In genomic region chr2:174929786-174930185, GRCh38 we compare ENCODE assay signal across 24 cellular contexts.
"Had no signal": no experiment of that assay in that cellular context is flagged by ENCODE, and none has a peak within 500 bp of the region (broad histone marks: within the 10 kb centered on the region; RNA-seq: fewer than 3 reads in every experiment).

No MANE protein-coding gene starts in this region.

- H3K36me3 ChIP-seq: ascending aorta, ovary, suprapubic skin, tibial artery had no signal

- H3K9me3 ChIP-seq: ascending aorta, ovary, suprapubic skin, tibial artery had no signal

- H3K27me3 ChIP-seq: ascending aorta, heart right ventricle, ovary, suprapubic skin, tibial artery had no signal

- ATAC-seq: esophagus mucosa, heart right ventricle, right cardiac atrium had no signal

- H3K4me3 ChIP-seq: ascending aorta, heart right ventricle, left ventricle myocardium inferior, lung, ovary, suprapubic skin, tibial artery had no signal

- DNase-seq: activated CD4-positive, alpha-beta memory T cell treated with anti-CD3 and anti-CD28 coated beads for 36 hours; activated CD4-positive, alpha-beta T cell treated with anti-CD3 and anti-CD28 coated beads, Interleukin-2, amount 10 ng/mL, durations not matched to agents 24 days and 14 days; activated CD4-positive, CD25-positive, alpha-beta regulatory T cell treated with anti-CD3 and anti-CD28 coated beads, Interleukin-2, amount 50 U/mL, for 72 hours; activated CD8-positive, alpha-beta memory T cell treated with anti-CD3 and anti-CD28 coated beads, Interleukin-2, amount 50 U/mL, for 4 hours; activated effector memory CD4-positive, alpha-beta T cell treated with anti-CD3 and anti-CD28 coated beads, Interleukin-2, amount 50 U/mL, for 16 hours; activated naive CD4-positive, alpha-beta T cell treated with anti-CD3 and anti-CD28 coated beads, Interleukin-2, amount 10 ng/mL, durations not matched to agents 7 days and 5 days; activated naive CD8-positive, alpha-beta T cell treated with anti-CD3 and anti-CD28 coated beads, Interleukin-2, amount 10 ng/mL, durations not matched to agents 7 days and 5 days; activated T-cell treated with anti-CD3 and anti-CD28 coated beads, Interleukin-2, amount 50 U/mL, for 1 hour; cortex of kidney; foreskin fibroblast; heart right ventricle; left ventricle myocardium inferior; ovary; right cardiac atrium; stimulated activated CD4-positive, alpha-beta T cell treated with anti-CD3 and anti-CD28 coated beads, Interleukin-15, amount 100 ng/mL, for 24 hours; stimulated activated naive CD4-positive, alpha-beta T cell; SW 1271; T-helper 9 cell; tibial artery had no signal

- H3K27ac ChIP-seq: ascending aorta, heart right ventricle, left ventricle myocardium inferior, ovary, suprapubic skin, tibial artery, VCaP had no signal

- H3K4me1 ChIP-seq: ascending aorta, suprapubic skin, tibial artery had no signal
